In genomic region chr1:59316497-59317128, GRCh38 we compare ENCODE assay signal across 9 cellular contexts. TPM values are rescaled to one million over a fixed set of nuclear protein-coding genes. Genes with fewer than 3 reads are reported as not detected.
DNase-seq lines count a peak whose midpoint lies in the region; ATAC-seq and TF ChIP-seq lines count a peak whose summit lies in the region.
"Had no signal": no experiment of that assay in that cellular context is flagged by ENCODE, and none has a peak within 500 bp of the region (broad histone marks: within the 10 kb centered on the region; RNA-seq: fewer than 3 reads in every experiment).

No MANE protein-coding gene starts in this region.

- intact Hi-C loops in aorta (cut with DNase I): no loop called here

- no peak for TF ChIP-seq CTCF in astrocyte of the cerebellum (IDR thresholded peaks at IDR 0.05; ENCODE audit: low read depth, low read length, missing control alignments)

- WGBS in aorta, 2 donors: 3 to 7% methylated on average over 6 of the region's 6 CpGs

- no peaks in the 10 kb centered on the region for H3K27me3 ChIP-seq in aorta (ENCODE audit: control insufficient read depth in 1 of 2, insufficient read depth in 2 of 2, low read length in 1 of 2)

- H3K4me3 ChIP-seq in astrocyte of the cerebellum (ENCODE audit: low read depth, low read length): no peak overlapping the region
- H3K4me3 ChIP-seq in aorta (ENCODE audit: low read length in 2 of 2): peak overlapping the region; percentile 40 to 93

- DNase-seq in activated naive CD4-positive, alpha-beta T cell treated with anti-CD3 and anti-CD28 coated beads, Interleukin-2, amount 50 U/mL, for 16 hours: no peak
- DNase-seq in astrocyte of the cerebellum (ENCODE audit: low read depth) (peak; percentile 98), lung microvascular endothelial cell (ENCODE audit: low read depth in 2 of 2) (peak; percentile 35 to 50), aorta (no peak), SK-N-DZ (ENCODE audit: low spot score) (no peak)
- DNase-seq: CD4-positive, CD25-positive, alpha-beta regulatory T cell had no signal

- H3K27ac ChIP-seq in aorta (ENCODE audit: low read depth in 1 of 2, low read length in 2 of 2): peak overlapping the region; percentile 71 to 76

- H3K27me3 Mint-ChIP-seq in activated naive CD4-positive, alpha-beta T cell treated with anti-CD3 and anti-CD28 coated beads, Interleukin-2, amount 50 U/mL, for 24 hours: no peaks in the 10 kb centered on the region
- H3K27me3 Mint-ChIP-seq: CD4-positive, CD25-positive, alpha-beta regulatory T cell had no signal

- H3K27ac Mint-ChIP-seq in activated naive CD4-positive, alpha-beta T cell treated with anti-CD3 and anti-CD28 coated beads, Interleukin-2, amount 50 U/mL, for 24 hours: no peak overlapping the region
- H3K27ac Mint-ChIP-seq: CD4-positive, CD25-positive, alpha-beta regulatory T cell had no signal

- peaks cover 1% of the 10 kb centered on the region for H3K36me3 Mint-ChIP-seq in activated naive CD4-positive, alpha-beta T cell treated with anti-CD3 and anti-CD28 coated beads, Interleukin-2, amount 50 U/mL, for 24 hours

- peak overlapping the region; percentile 9 for H3K4me3 Mint-ChIP-seq in activated naive CD4-positive, alpha-beta T cell treated with anti-CD3 and anti-CD28 coated beads, Interleukin-2, amount 50 U/mL, for 24 hours
- H3K4me3 Mint-ChIP-seq: CD4-positive, CD25-positive, alpha-beta regulatory T cell had no signal

- H3K4me1 Mint-ChIP-seq in activated naive CD4-positive, alpha-beta T cell treated with anti-CD3 and anti-CD28 coated beads, Interleukin-2, amount 50 U/mL, for 24 hours: no peaks in the 10 kb centered on the region
- H3K4me1 Mint-ChIP-seq: CD4-positive, CD25-positive, alpha-beta regulatory T cell had no signal

- H3K36me3 ChIP-seq in aorta (ENCODE audit: control insufficient read depth in 1 of 2, insufficient read depth in 2 of 2, low read length in 1 of 2): no peaks in the 10 kb centered on the region

- H3K9me3 ChIP-seq in aorta (ENCODE audit: control insufficient read depth, low read length): no peaks in the 10 kb centered on the region

- ATAC-seq in aorta (ENCODE audit: low FRiP score) (peak; percentile 46), HG03432 (IDR thresholded peaks at IDR 0.05; ENCODE audit: unreplicated experiment) (no peak), HG03378 (IDR thresholded peaks at IDR 0.05; ENCODE audit: unreplicated experiment) (no peak)

- H3K9me3 Mint-ChIP-seq in activated naive CD4-positive, alpha-beta T cell treated with anti-CD3 and anti-CD28 coated beads, Interleukin-2, amount 50 U/mL, for 24 hours: no peaks in the 10 kb centered on the region

- H3K4me1 ChIP-seq in aorta (ENCODE audit: control insufficient read depth in 1 of 2, insufficient read depth in 2 of 2, low read length in 2 of 2): peaks cover 4% of the 10 kb centered on the region in 2 donors

- in situ Hi-C loops in astrocyte of the cerebellum (cut with HindIII; ENCODE audit: low sequenced_read_pairs): loop anchor here (5.0 kb wide), 1 partner anchor 101 kb away; no protein-coding TSS in a partner anchor

RNA-seq across cellular contexts. Expression of gene FGGY, which starts 19.7 kb away (rescaled TPM):
- total RNA-seq in lung microvascular endothelial cell: 8.9 and 11.1 TPM in 2 replicates
- 10 to 100 TPM; 17.3 to 25.1 TPM for total RNA-seq in aorta
- polyA plus RNA-seq in aorta: 1 to 10 TPM; 5.3 to 6.6 TPM
- 10.4 and 16.9 TPM in 2 replicates for polyA plus RNA-seq in SK-N-DZ (2014; cell fraction: cytosol; rRNA removed)
- polyA plus RNA-seq in SK-N-DZ (2014; cell fraction: nucleus; rRNA removed): 9.4 and 10.6 TPM in 2 replicates

Comparison
In these comparisons a context has a peak if more than half of its experiments do, and no peak if none do; other contexts are left out.
1. DNase-seq: peak in astrocyte of the cerebellum (single experiment) and lung microvascular endothelial cell (2 of 2); none in activated naive CD4-positive, alpha-beta T cell treated with anti-CD3 and anti-CD28 coated beads, Interleukin-2, amount 50 U/mL, for 16 hours (single experiment), aorta (0 of 2) and SK-N-DZ (single experiment).